Comparison of ENCODE assay signal across 8 cellular contexts in the genomic region with DNA sequence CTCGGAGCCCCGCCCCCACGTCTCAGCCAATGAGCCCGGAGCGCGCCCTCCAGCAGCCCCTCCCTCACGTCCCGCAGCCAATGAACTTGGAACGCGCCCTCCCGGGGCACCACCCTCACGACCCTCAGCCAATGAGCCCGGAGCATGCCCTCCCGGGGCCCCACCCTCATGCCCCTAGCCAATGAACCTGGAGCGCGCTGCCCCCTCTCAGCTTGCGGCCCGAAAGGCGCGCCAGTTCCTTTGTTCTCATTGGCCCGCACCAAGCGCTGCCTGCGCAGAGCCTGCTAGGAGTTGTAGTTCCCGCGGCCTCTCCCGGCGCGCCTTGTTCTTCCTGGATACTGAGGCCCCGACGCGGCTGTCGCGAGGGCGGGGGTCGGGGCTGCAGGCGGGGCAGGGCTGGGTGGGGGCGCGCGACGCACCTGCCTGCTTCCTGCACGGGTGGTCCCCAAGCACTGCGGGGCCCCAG. TPM values are rescaled to one million over a fixed set of nuclear protein-coding genes. Genes with fewer than 3 reads are reported as not detected.
DNase-seq lines count a peak whose midpoint lies in the region; ATAC-seq lines count a peak whose summit lies in the region.

LRRC45 (plus strand) TSS at position 325 of the 466 bp plus-strand sequence. CDS start 339 bp downstream, outside the sequence.

- intact Hi-C loops in left colon (cut with DNase I, micrococcal nuclease), result no loop called here

- peak within 1 kb of the TSS; percentile 96 to 100 (median 100) for H3K4me2 ChIP-seq in BLaER1 treated with 17β-estradiol and CSF1 and Interleukin-3, amounts not matched to agents 10 nM and 100 nM

- peaks cover 10 to 46% (median 15%) of the 10 kb centered on the region in 11 experiments; a peak in 20 of 22 replicates for H3K36me3 ChIP-seq in BLaER1 treated with 17β-estradiol and CSF1 and Interleukin-3, amounts not matched to agents 10 nM and 100 nM

- no peaks in the 10 kb centered on the region for H3K9me3 ChIP-seq in BLaER1 treated with 17β-estradiol and CSF1 and Interleukin-3, amounts not matched to agents 10 nM and 100 nM (replicated peaks in 1 of 11)

- peak within 1 kb of the TSS; percentile 82 to 91 (median 86) for H3K9ac ChIP-seq in BLaER1 treated with 17β-estradiol and CSF1 and Interleukin-3, amounts not matched to agents 10 nM and 100 nM

- peak within 1 kb of the TSS; percentile 74 to 99 (median 91) for H3K4me3 ChIP-seq in BLaER1 treated with 17β-estradiol and CSF1 and Interleukin-3, amounts not matched to agents 10 nM and 100 nM

- peaks cover 18 to 47% (median 36%) of the 10 kb centered on the region in 10 experiments for H3K4me1 ChIP-seq in BLaER1 treated with 17β-estradiol and CSF1 and Interleukin-3, amounts not matched to agents 10 nM and 100 nM

- ATAC-seq in GM19438 (IDR thresholded peaks at IDR 0.05; ENCODE audit: low read depth, unreplicated experiment) (peak; percentile 82), HG03571 (IDR thresholded peaks at IDR 0.05; ENCODE audit: unreplicated experiment) (peak; percentile 75), left colon (peak; percentile 82)

- peak; percentile 100 for DNase-seq in NCI-H774 (lab: John Stamatoyannopoulos, UW)
- DNase-seq in activated CD4-positive, alpha-beta T cell treated with anti-CD3 and anti-CD28 coated beads, Interleukin-2, amount 50 U/mL, for 24 hours (ENCODE audit: low read depth in 1 of 2, low spot score in 1 of 2), result peak; percentile 98 to 99
- peak; percentile 99 for DNase-seq in dedifferentiated amniotic fluid mesenchymal stem cell (ENCODE audit: extremely low spot score)
- peak; percentile 100 for DNase-seq in left colon
- DNase-seq in stimulated activated CD4-positive, alpha-beta T cell treated with anti-CD3 and anti-CD28 coated beads, Interleukin-1b, Interleukin-23, amount 100 ng/mL, for 24 hours (ENCODE audit: low read depth in 4 of 4, low spot score in 1 of 4), result peak; percentile 98 to 100 (median 100)

- H3K27ac ChIP-seq in BLaER1 treated with 17β-estradiol and CSF1 and Interleukin-3, amounts not matched to agents 10 nM and 100 nM, result peak within 1 kb of the TSS; percentile 38 to 83 (median 79); a peak in 21 of 22 replicates

- peaks cover 20 to 78% (median 42%) of the 10 kb centered on the region in 11 experiments; a peak in 21 of 22 replicates for H4K20me1 ChIP-seq in BLaER1 treated with 17β-estradiol and CSF1 and Interleukin-3, amounts not matched to agents 10 nM and 100 nM

- H3K27me3 ChIP-seq in BLaER1 treated with 17β-estradiol and CSF1 and Interleukin-3, amounts not matched to agents 10 nM and 100 nM, result no peaks in the 10 kb centered on the region

RNA-seq across cellular contexts. Expression of gene LRRC45, which starts in this region (rescaled TPM):
- total RNA-seq in left colon, result 10 to 100 TPM; 14.2 to 20.8 TPM

Comparison
In these comparisons a context has a peak if more than half of its experiments do, and no peak if none do; other contexts are left out.
1. Peak in every context shown above with its lines: DNase-seq, ATAC-seq, H3K4me3 ChIP-seq and H3K27ac ChIP-seq.